17 cellular contexts compared by ENCODE assay signal in the genomic region with DNA sequence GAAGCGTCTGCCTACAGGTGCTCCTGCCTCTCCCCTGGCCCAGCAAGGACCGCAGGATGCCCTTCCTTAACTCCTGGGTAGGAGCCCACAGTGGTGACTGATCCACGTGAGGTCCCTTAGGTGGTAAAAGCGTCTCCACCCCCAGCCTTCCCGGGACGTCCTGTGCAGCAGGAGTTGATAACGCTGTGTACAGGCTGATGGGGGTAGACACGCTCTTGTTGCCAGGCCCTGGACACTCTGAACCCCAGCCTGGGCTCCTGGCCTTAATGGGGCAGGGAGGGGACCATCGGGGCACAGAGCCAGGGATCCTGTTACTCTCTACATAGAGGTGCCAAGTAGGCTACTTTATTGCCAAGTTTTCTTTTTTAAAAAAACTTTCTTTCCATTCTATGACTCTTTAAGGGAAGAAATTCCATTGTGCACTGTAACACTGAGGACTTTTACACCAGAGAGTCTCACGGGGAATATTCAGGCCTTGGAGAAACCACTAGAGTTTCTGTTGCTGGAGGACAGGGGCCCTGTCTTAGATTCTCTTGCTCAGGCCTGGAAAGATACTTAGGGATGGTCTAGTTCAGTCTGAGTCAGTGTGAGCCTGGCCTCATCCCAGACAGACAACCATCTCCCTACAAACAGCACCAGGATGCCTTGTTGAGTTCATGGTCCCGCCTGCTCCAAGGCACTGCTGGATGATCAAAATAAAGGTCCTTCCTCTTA.
A peak's percentile ranks its signal among the peaks of the same experiment; 100 is the strongest.
DNase-seq lines count a peak whose midpoint lies in the region; ATAC-seq, FAIRE-seq and TF ChIP-seq lines count a peak whose summit lies in the region.
"Had no signal": no experiment of that assay in that cellular context is flagged by ENCODE, and none has a peak within 500 bp of the region (broad histone marks: within the 10 kb centered on the region; RNA-seq: fewer than 3 reads in every experiment).

No MANE protein-coding gene starts in this region.

- H3K36me3 ChIP-seq in esophagus muscularis mucosa (no peaks in the 10 kb centered on the region), lung (ENCODE audit: control insufficient read depth in 2 of 2, insufficient read depth in 2 of 2, low read length in 2 of 2) (no peaks in the 10 kb centered on the region), gastrocnemius medialis (no peaks in the 10 kb centered on the region)
- H3K36me3 ChIP-seq: adrenal gland, colonic mucosa had no signal

- H3K4me1 ChIP-seq in A549 (peaks cover 36% of the 10 kb centered on the region), esophagus muscularis mucosa (peaks cover 29 to 56% (median 42%) of the 10 kb centered on the region in 4 donors), lung (ENCODE audit: control insufficient read depth in 2 of 2, insufficient read depth in 2 of 2, low read length in 2 of 2) (peaks cover 0 to 8% of the 10 kb centered on the region in 2 donors), gastrocnemius medialis (peaks cover 5 to 6% of the 10 kb centered on the region in 2 donors)
- H3K4me1 ChIP-seq: colonic mucosa had no signal

- in situ Hi-C loops in gastrocnemius medialis (cut with MboI; ENCODE audit: low sequenced_read_pairs in 4 of 4): loop anchor here in 1 of 4 donors (10.0 kb wide), 1 partner anchor 59 kb away; no protein-coding TSS in a partner anchor

- H3K27ac ChIP-seq in A549 (peak overlapping the region; percentile 14 to 67; a peak in 3 of 6 replicates), esophagus muscularis mucosa (replicated peaks in 1 of 4) (peak overlapping the region; percentile 46 to 80 (median 76)), lung (ENCODE audit: low read depth in 1 of 2, low read length in 1 of 2) (peak overlapping the region; percentile 20 to 36), gastrocnemius medialis (peak overlapping the region in 2 of 4 donors; percentile 53)
- H3K27ac ChIP-seq: C4-2B, colonic mucosa, hepatocyte had no signal

- no peak for TF ChIP-seq RAD21 in A549 (conservative IDR thresholded peaks at IDR 0.05 in 1 of 2, IDR thresholded peaks at IDR 0.05 in 1 of 2)

- no peaks in the 10 kb centered on the region for H3K27me3 ChIP-seq in esophagus muscularis mucosa
- H3K27me3 ChIP-seq in lung (ENCODE audit: control insufficient read depth, insufficient read depth): no peaks in the 10 kb centered on the region
- H3K27me3 ChIP-seq in gastrocnemius medialis: no peaks in the 10 kb centered on the region
- H3K27me3 ChIP-seq: adrenal gland, colonic mucosa, hepatocyte had no signal

- WGBS in A549 (ENCODE audit: missing lambda C conversion rate): 85% methylated on average over 11 of the region's 11 CpGs
- 43% methylated on average over 10 of the region's 11 CpGs for WGBS in esophagus muscularis mucosa
- 72 to 85% methylated on average over 11 of the region's 11 CpGs for WGBS in lung, 2 donors

- TF ChIP-seq EP300 in A549 (IDR thresholded peaks at IDR 0.05): no peak
- no peak for TF ChIP-seq EP300 in esophagus muscularis mucosa (IDR thresholded peaks at IDR 0.05)

- TF ChIP-seq POLR2A in A549 (IDR thresholded peaks at IDR 0.05; ENCODE audit: low read length) (no peak), esophagus muscularis mucosa (IDR thresholded peaks at IDR 0.05; ENCODE audit: low read depth) (no peak), gastrocnemius medialis (IDR thresholded peaks at IDR 0.05) (no peak)

- POLR2A ChIA-PET in A549 (lab: Yijun Ruan, JAX): no interaction called here

- DNase-seq in A549 (ENCODE audit: low read depth in 1 of 2, low spot score in 1 of 2): no peak
- DNase-seq in esophagus muscularis mucosa (ENCODE audit: extremely low spot score): no peak
- DNase-seq in lung (ENCODE audit: low spot score): no peak
- peak; percentile 15 to 65 for DNase-seq in gastrocnemius medialis
- no peak for DNase-seq in stimulated activated CD4-positive, alpha-beta T cell treated with anti-CD3 and anti-CD28 coated beads, Interleukin-4, amount 100 ng/mL, for 24 hours
- DNase-seq in NCI-H2029 treated with DMSO at 0.1 percent for 48 hours (lab: John Stamatoyannopoulos, UW): no peak
- DNase-seq: activated T-cell treated with anti-CD3 and anti-CD28 coated beads, Interleukin-2, amount 50 U/mL, for 48 hours; colonic mucosa; kidney; NCI-H1694; NCI-H510A treated with DMSO at 0.1 percent for 48 hours; SK-N-SH had no signal

- H3K9me3 ChIP-seq in A549: no peaks in the 10 kb centered on the region
- H3K9me3 ChIP-seq in esophagus muscularis mucosa: no peaks in the 10 kb centered on the region
- H3K9me3 ChIP-seq in lung (ENCODE audit: control insufficient read depth in 2 of 2, insufficient read depth in 1 of 2, low read length in 1 of 2): no peaks in the 10 kb centered on the region
- H3K9me3 ChIP-seq in gastrocnemius medialis: no peaks in the 10 kb centered on the region
- H3K9me3 ChIP-seq: adrenal gland, colonic mucosa, SK-N-SH had no signal

- ATAC-seq in A549: no peak
- no peak for ATAC-seq in lung (ENCODE audit: insufficient read depth, low FRiP score)
- ATAC-seq in gastrocnemius medialis: peak; percentile 51 to 55
- no peak for ATAC-seq in GM19351 (IDR thresholded peaks at IDR 0.05; ENCODE audit: unreplicated experiment)
- no peak for ATAC-seq in HG03108 (IDR thresholded peaks at IDR 0.05; ENCODE audit: unreplicated experiment)

- no peak for TF ChIP-seq CTCF in A549 (IDR thresholded peaks at IDR 0.05)
- no peak for TF ChIP-seq CTCF in esophagus muscularis mucosa (IDR thresholded peaks at IDR 0.05)
- no peak for TF ChIP-seq CTCF in lung (IDR thresholded peaks at IDR 0.05; ENCODE audit: control extremely low read depth, extremely low read depth)
- no peak for TF ChIP-seq CTCF in gastrocnemius medialis (IDR thresholded peaks at IDR 0.05 in 4 of 5, conservative IDR thresholded peaks at IDR 0.05 in 1 of 5)

- CTCF ChIA-PET in A549 (lab: Yijun Ruan, JAX): no interaction called here

- intact Hi-C loops in esophagus muscularis mucosa (cut with DNase I) (no loop called here), gastrocnemius medialis (cut with DNase I; ENCODE audit: low total_unique reads) (no loop called here)

- no peak for FAIRE-seq in A549 (lab: Jason Lieb, UNC)
- FAIRE-seq: kidney had no signal

- no peak overlapping the region for H3K4me2 ChIP-seq in A549
- H3K4me2 ChIP-seq: hepatocyte, SK-N-SH had no signal

- H3K4me3 ChIP-seq in A549: no peak overlapping the region
- no peak overlapping the region for H3K4me3 ChIP-seq in esophagus muscularis mucosa
- no peak overlapping the region for H3K4me3 ChIP-seq in lung
- no peak overlapping the region for H3K4me3 ChIP-seq in gastrocnemius medialis
- H3K4me3 ChIP-seq: adrenal gland, colonic mucosa, hepatocyte had no signal

TF ChIP-seq in A549, 52 proteins besides CTCF, POLR2A, EP300 and RAD21:
- TF ChIP-seq EHF (CRISPR knock-in tag; IDR thresholded peaks at IDR 0.05) (no peak), PHF8 (IDR thresholded peaks at IDR 0.05; ENCODE audit: borderline replicate concordance, low read depth) (no peak), TFCP2L1 (CRISPR knock-in tag; IDR thresholded peaks at IDR 0.05) (no peak)

Comparison
In these comparisons a context has a peak if more than half of its experiments do, and no peak if none do; other contexts are left out.
1. ATAC-seq: peak in gastrocnemius medialis (2 of 2); none in A549 (0 of 2), lung (single experiment), GM19351 (single experiment) and HG03108 (single experiment).
2. DNase-seq: peak in gastrocnemius medialis (2 of 2); none in A549 (0 of 2), esophagus muscularis mucosa (single experiment), lung (single experiment), stimulated activated CD4-positive, alpha-beta T cell treated with anti-CD3 and anti-CD28 coated beads, Interleukin-4, amount 100 ng/mL, for 24 hours (single experiment) and NCI-H2029 treated with DMSO at 0.1 percent for 48 hours (single experiment).